In genomic region chr5:53167836-53168235, GRCh38 we compare ENCODE assay signal across 10 cellular contexts. TPM values are rescaled to one million over a fixed set of nuclear protein-coding genes. Genes with fewer than 3 reads are reported as not detected.
DNase-seq lines count a peak whose midpoint lies in the region; ATAC-seq and TF ChIP-seq lines count a peak whose summit lies in the region.
"Had no signal": no experiment of that assay in that cellular context is flagged by ENCODE, and none has a peak within 500 bp of the region (broad histone marks: within the 10 kb centered on the region; RNA-seq: fewer than 3 reads in every experiment).

No MANE protein-coding gene starts in this region.

- H3K9me3 ChIP-seq in uterus, result no peaks in the 10 kb centered on the region

- H3K36me3 Mint-ChIP-seq in activated T-helper 2 cell treated with anti-CD3 and anti-CD28 coated beads, Interferon-gamma antibody, Interleukin-2, Interleukin-4, amounts not matched to agents 10 μg/mL and 5 μg/mL and 100 μg/mL, durations not matched to agents 14 hours and 24 hours and 36 hours (ENCODE audit: low read depth), result no peaks in the 10 kb centered on the region

- H3K9me3 Mint-ChIP-seq in activated T-helper 2 cell treated with anti-CD3 and anti-CD28 coated beads, Interferon-gamma antibody, Interleukin-2, Interleukin-4, amounts not matched to agents 10 μg/mL and 5 μg/mL and 100 μg/mL, durations not matched to agents 14 hours and 24 hours and 36 hours, result no peaks in the 10 kb centered on the region

- TF ChIP-seq POLR2A in uterus (IDR thresholded peaks at IDR 0.05), result no peak

- TF ChIP-seq CTCF in fibroblast of pulmonary artery (IDR thresholded peaks at IDR 0.05; ENCODE audit: low read length, missing control alignments) (no peak), uterus (IDR thresholded peaks at IDR 0.05) (no peak)

- peak; percentile 94 for ATAC-seq in Right ventricle myocardium inferior

- intact Hi-C loops in Right ventricle myocardium inferior (cut with DNase I) (loop anchor here (5.0 kb wide), 2 partner anchors 309 to 1059 kb away; no protein-coding TSS in a partner anchor), cardiac septum (cut with DNase I) (loop anchor here (5.0 kb wide), 1 partner anchor 259 kb away; no protein-coding TSS in a partner anchor), uterus (cut with DNase I; ENCODE audit: low total_unique reads) (no loop called here)
- intact Hi-C loops in activated T-helper 2 cell treated with anti-CD3 and anti-CD28 coated beads, Interferon-gamma antibody, Interleukin-2, Interleukin-4, amounts not matched to agents 10 μg/mL and 5 μg/mL and 100 μg/mL, durations not matched to agents 14 hours and 24 hours and 36 hours (cut with micrococcal nuclease), result no loop called here

- no peaks in the 10 kb centered on the region for H3K27me3 ChIP-seq in uterus

- peaks cover 27% of the 10 kb centered on the region for H3K27me3 Mint-ChIP-seq in activated T-helper 2 cell treated with anti-CD3 and anti-CD28 coated beads, Interferon-gamma antibody, Interleukin-2, Interleukin-4, amounts not matched to agents 10 μg/mL and 5 μg/mL and 100 μg/mL, durations not matched to agents 14 hours and 24 hours and 36 hours (ENCODE audit: low read depth)

- no peaks in the 10 kb centered on the region for H3K36me3 ChIP-seq in uterus

- H3K4me1 ChIP-seq in uterus, result no peaks in the 10 kb centered on the region

- DNase-seq in Right ventricle myocardium inferior (ENCODE audit: missing footprints), result peak; percentile 66
- no peak for DNase-seq in cardiac septum (ENCODE audit: low spot score)
- DNase-seq in fibroblast of pulmonary artery (ENCODE audit: low read depth), result peak; percentile 72
- DNase-seq in mucosa of gallbladder (ENCODE audit: low spot score), result peak; percentile 57
- peak; percentile 17 to 26 for DNase-seq in uterus
- DNase-seq in germinal center (ENCODE audit: low spot score), result no peak
- DNase-seq in activated T-helper 2 cell treated with anti-CD3 and anti-CD28 coated beads, Interferon-gamma antibody, Interleukin-2, Interleukin-4, amounts not matched to agents 10 μg/mL and 5 μg/mL and 100 μg/mL, durations not matched to agents 14 hours and 24 hours and 36 hours (ENCODE audit: low spot score), result no peak
- no peak for DNase-seq in kidney tubule cell (ENCODE audit: low spot score)
- DNase-seq: NCI-H1694 treated with DMSO at 0.1 percent for 48 hours, OCI-M1 had no signal

- no peak overlapping the region for H3K27ac Mint-ChIP-seq in activated T-helper 2 cell treated with anti-CD3 and anti-CD28 coated beads, Interferon-gamma antibody, Interleukin-2, Interleukin-4, amounts not matched to agents 10 μg/mL and 5 μg/mL and 100 μg/mL, durations not matched to agents 14 hours and 24 hours and 36 hours

- H3K4me3 ChIP-seq in fibroblast of pulmonary artery (replicated peaks; ENCODE audit: low read depth, low read length) (no peak overlapping the region), uterus (no peak overlapping the region)

- H3K4me3 Mint-ChIP-seq in activated T-helper 2 cell treated with anti-CD3 and anti-CD28 coated beads, Interferon-gamma antibody, Interleukin-2, Interleukin-4, amounts not matched to agents 10 μg/mL and 5 μg/mL and 100 μg/mL, durations not matched to agents 14 hours and 24 hours and 36 hours (ENCODE audit: low read depth), result no peak overlapping the region

- no peak overlapping the region for H3K27ac ChIP-seq in uterus

- H3K4me1 Mint-ChIP-seq in activated T-helper 2 cell treated with anti-CD3 and anti-CD28 coated beads, Interferon-gamma antibody, Interleukin-2, Interleukin-4, amounts not matched to agents 10 μg/mL and 5 μg/mL and 100 μg/mL, durations not matched to agents 14 hours and 24 hours and 36 hours (ENCODE audit: low read depth), result no peaks in the 10 kb centered on the region

RNA-seq across cellular contexts. Expression of gene MOCS2, which starts 58.3 kb away (rescaled TPM):
- total RNA-seq in Right ventricle myocardium inferior (93.6 TPM), cardiac septum (64.4 TPM), mucosa of gallbladder (42.8 TPM), uterus (10 to 100 TPM; 11.8 to 49.5 (median 41.3) TPM)
- 14.7 and 15.4 TPM in 2 replicates for total RNA-seq in activated T-helper 2 cell treated with anti-CD3 and anti-CD28 coated beads, Interferon-gamma antibody, Interleukin-2, Interleukin-4, amounts not matched to agents 10 μg/mL and 5 μg/mL and 100 μg/mL, durations not matched to agents 14 hours and 24 hours and 36 hours

Comparison
In these comparisons a context has a peak if more than half of its experiments do, and no peak if none do; other contexts are left out.
1. DNase-seq: peak in Right ventricle myocardium inferior (single experiment), fibroblast of pulmonary artery (single experiment), mucosa of gallbladder (single experiment) and uterus (2 of 2); none in cardiac septum (single experiment), germinal center (single experiment), activated T-helper 2 cell treated with anti-CD3 and anti-CD28 coated beads, Interferon-gamma antibody, Interleukin-2, Interleukin-4, amounts not matched to agents 10 μg/mL and 5 μg/mL and 100 μg/mL, durations not matched to agents 14 hours and 24 hours and 36 hours (single experiment) and kidney tubule cell (single experiment).
2. intact Hi-C loops: an anchor here in Right ventricle myocardium inferior (5.0 kb wide) and cardiac septum (5.0 kb wide); none called in uterus and activated T-helper 2 cell treated with anti-CD3 and anti-CD28 coated beads, Interferon-gamma antibody, Interleukin-2, Interleukin-4, amounts not matched to agents 10 μg/mL and 5 μg/mL and 100 μg/mL, durations not matched to agents 14 hours and 24 hours and 36 hours.